Comparison of ENCODE assay signal across 2 cellular contexts in genomic region chr9:6609499-6610016, GRCh38.
TF ChIP-seq lines count a peak whose summit lies in the region.

No MANE protein-coding gene starts in this region.

TF ChIP-seq in IMR-90, 13 proteins besides CTCF, POLR2A, EP300 and RAD21:
- no peak for TF ChIP-seq SMC3 (IDR thresholded peaks at IDR 0.05; ENCODE audit: low read depth, low read length)
- TF ChIP-seq MAFK (IDR thresholded peaks at IDR 0.05; ENCODE audit: low read depth, low read length), result peak; percentile 43
- TF ChIP-seq CHD1 (IDR thresholded peaks at IDR 0.05; ENCODE audit: low read depth, low read length), result no peak
TF ChIP-seq in IMR-90: peak in this region for 1.

TF ChIP-seq in HepG2, 621 proteins besides CTCF, POLR2A, EP300 and RAD21:
- no peak for TF ChIP-seq SETDB1 (CRISPR knock-in tag; IDR thresholded peaks at IDR 0.05; ENCODE audit: borderline replicate concordance)
- peak; percentile 86 to 89 for TF ChIP-seq MAFK (conservative IDR thresholded peaks at IDR 0.05 in 1 of 2, IDR thresholded peaks at IDR 0.05 in 1 of 2; ENCODE audit: low read length in 2 of 2)
- TF ChIP-seq TRIM22 (IDR thresholded peaks at IDR 0.05), result no peak
- peak; percentile 80 for TF ChIP-seq MAFF (IDR thresholded peaks at IDR 0.05; ENCODE audit: low read depth, low read length)
- no peak for TF ChIP-seq ZNF646 (CRISPR knock-in tag; IDR thresholded peaks at IDR 0.05)
- peak; percentile 28 for TF ChIP-seq AGO2 (optimal IDR thresholded peaks at IDR 0.05; ENCODE audit: low read depth, low read length)
- TF ChIP-seq MED1 (CRISPR knock-in tag; IDR thresholded peaks at IDR 0.05), result no peak
- no peak for TF ChIP-seq KIAA2018 (CRISPR knock-in tag; IDR thresholded peaks at IDR 0.05; ENCODE audit: borderline replicate concordance)
- TF ChIP-seq FLYWCH1 (CRISPR knock-in tag; IDR thresholded peaks at IDR 0.05), result no peak
